In genomic region chrX:56563231-56564116, GRCh38 we compare ENCODE assay signal across 8 cellular contexts. TPM values are rescaled to one million over a fixed set of nuclear protein-coding genes. Genes with fewer than 3 reads are reported as not detected.
A peak's percentile ranks its signal among the peaks of the same experiment; 100 is the strongest.
DNase-seq lines count a peak whose midpoint lies in the region; ATAC-seq, FAIRE-seq and TF ChIP-seq lines count a peak whose summit lies in the region.

Gene UBQLN2, plus strand, starts transcription at chrX:56563627. Its CDS starts 247 bp downstream, at chrX:56563874.

- H3K4me3 Mint-ChIP-seq in T-helper 2 cell treated with Interferon-gamma antibody and Interleukin-4, amounts not matched to agents 5 μg/mL and 100 μg/mL, for 36 hours = peak within 1 kb of the TSS; percentile 94

- peak within 1 kb of the TSS; percentile 99 for H3K27ac Mint-ChIP-seq in T-helper 2 cell treated with Interferon-gamma antibody and Interleukin-4, amounts not matched to agents 5 μg/mL and 100 μg/mL, for 36 hours

- H3K4me3 ChIP-seq in ascending aorta (peak within 1 kb of the TSS; percentile 66 to 68), retinal pigment epithelial cell (ENCODE audit: low read length) (peak within 1 kb of the TSS; percentile 69)

- peak within 1 kb of the TSS; percentile 95 to 96 for H3K27ac ChIP-seq in ascending aorta

- H3K36me3 ChIP-seq in ascending aorta = no peaks in the 10 kb centered on the region

- peak; percentile 71; the same call in 1 of the 2 replicates for TF ChIP-seq POLR2A in GM12892 (IDR thresholded peaks at IDR 0.05; ENCODE audit: low read depth, low read length)

- TF ChIP-seq CTCF in ascending aorta (IDR thresholded peaks at IDR 0.05) (peak in 1 of 3 experiments; percentile 15), retinal pigment epithelial cell (conservative IDR thresholded peaks at IDR 0.05; ENCODE audit: low read depth, low read length) (peak; percentile 38)

- FAIRE-seq in GM12892 (lab: Jason Lieb, UNC) = peak; percentile 58

- ATAC-seq in HG02840 (IDR thresholded peaks at IDR 0.05; ENCODE audit: low FRiP score, unreplicated experiment) = peak; percentile 58

- no peaks in the 10 kb centered on the region for H3K27me3 ChIP-seq in ascending aorta

- H3K4me1 ChIP-seq in ascending aorta = no peaks in the 10 kb centered on the region

- H3K9me3 ChIP-seq in ascending aorta = no peaks in the 10 kb centered on the region

- H3K4me1 Mint-ChIP-seq in T-helper 2 cell treated with Interferon-gamma antibody and Interleukin-4, amounts not matched to agents 5 μg/mL and 100 μg/mL, for 36 hours (ENCODE audit: low read depth) = peaks cover 12% of the 10 kb centered on the region

- DNase-seq in GM12892 (ENCODE audit: insufficient read length) (no peak), NCI-H146 treated with DMSO at 0.1 percent for 48 hours (lab: John Stamatoyannopoulos, UW; ENCODE audit: unreplicated experiment) (peak; percentile 62), ascending aorta (ENCODE audit: low spot score in 2 of 2) (peak in 1 of 2 donors; percentile 85), hepatic stellate cell (ENCODE audit: low spot score) (peak; percentile 29), retinal pigment epithelial cell (ENCODE audit: low read depth) (peak; percentile 36), cortex of kidney (lab: John Stamatoyannopoulos, UW) (no peak)
- DNase-seq in T-helper 2 cell treated with Interferon-gamma antibody and Interleukin-4, amounts not matched to agents 5 μg/mL and 100 μg/mL, for 36 hours (ENCODE audit: low spot score) = peak; percentile 79

- intact Hi-C loops in ascending aorta (cut with DNase I) = loop anchor here (5.0 to 10.0 kb wide), 3 partner anchors 164 to 1031 kb away; partner anchors contain the start of genes NBDY and ZXDB

- no peaks in the 10 kb centered on the region for H3K9me3 Mint-ChIP-seq in T-helper 2 cell treated with Interferon-gamma antibody and Interleukin-4, amounts not matched to agents 5 μg/mL and 100 μg/mL, for 36 hours

- no peaks in the 10 kb centered on the region for H3K27me3 Mint-ChIP-seq in T-helper 2 cell treated with Interferon-gamma antibody and Interleukin-4, amounts not matched to agents 5 μg/mL and 100 μg/mL, for 36 hours (ENCODE audit: low read depth)

- H3K36me3 Mint-ChIP-seq in T-helper 2 cell treated with Interferon-gamma antibody and Interleukin-4, amounts not matched to agents 5 μg/mL and 100 μg/mL, for 36 hours (ENCODE audit: low read depth) = peaks cover 34% of the 10 kb centered on the region

RNA-seq across cellular contexts. Expression of gene UBQLN2, which starts in this region (rescaled TPM):
- 11.7 TPM for polyA plus RNA-seq in GM12892 (2012; ENCODE audit: missing spikeins)
- 23.9 TPM for total RNA-seq in ascending aorta

Comparison
In these comparisons a context has a peak if more than half of its experiments do, and no peak if none do; other contexts are left out.
1. DNase-seq: peak in NCI-H146 treated with DMSO at 0.1 percent for 48 hours (single experiment), T-helper 2 cell treated with Interferon-gamma antibody and Interleukin-4, amounts not matched to agents 5 μg/mL and 100 μg/mL, for 36 hours (single experiment), hepatic stellate cell (single experiment) and retinal pigment epithelial cell (single experiment); none in GM12892 (single experiment) and cortex of kidney (single experiment).